ENCODE assay signal across 28 cellular contexts in genomic region chr1:71695084-71695483, GRCh38.
DNase-seq lines count a peak whose midpoint lies in the region; ATAC-seq and TF ChIP-seq lines count a peak whose summit lies in the region.
"Had no signal": no experiment of that assay in that cellular context is flagged by ENCODE, and none has a peak within 500 bp of the region (broad histone marks: within the 10 kb centered on the region; RNA-seq: fewer than 3 reads in every experiment).

No MANE protein-coding gene starts in this region.

- no peaks in the 10 kb centered on the region for H4K20me1 ChIP-seq in SK-N-SH (ENCODE audit: insufficient read depth)
- H4K20me1 ChIP-seq: BLaER1; BLaER1 treated with 17β-estradiol and CSF1 and Interleukin-3, amounts not matched to agents 10 nM and 100 nM had no signal

- H3K79me2 ChIP-seq in SK-N-SH (ENCODE audit: insufficient read depth) = no peaks in the 10 kb centered on the region

- no peak for TF ChIP-seq RAD21 in SK-N-SH (IDR thresholded peaks at IDR 0.05; ENCODE audit: low read length)

- no peak overlapping the region for H2AFZ ChIP-seq in SK-N-SH (ENCODE audit: low read depth)

- H3K36me3 ChIP-seq in SK-N-SH (replicated peaks in 1 of 2; ENCODE audit: control insufficient read depth in 1 of 2, insufficient read depth in 2 of 2, low read length in 1 of 2) = no peaks in the 10 kb centered on the region
- no peaks in the 10 kb centered on the region for H3K36me3 ChIP-seq in WERI-Rb-1
- H3K36me3 ChIP-seq: BE2C had no signal

- H3K9me3 ChIP-seq in SK-N-SH (no peaks in the 10 kb centered on the region), WERI-Rb-1 (ENCODE audit: severe bottlenecking) (no peaks in the 10 kb centered on the region)
- H3K9me3 ChIP-seq: A549, BE2C, Caco-2 had no signal

- CTCF ChIA-PET in SK-N-SH (lab: Yijun Ruan, JAX) = interaction anchor here (0.6 kb wide), 1 partner anchor 363 kb away, joined by 3 read pairs; no protein-coding TSS in a partner anchor

- H3K4me3 ChIP-seq in SK-N-SH (ENCODE audit: low read depth in 2 of 2, low read length in 1 of 2) (no peak overlapping the region), WERI-Rb-1 (ENCODE audit: low read depth, low read length) (no peak overlapping the region)
- H3K4me3 ChIP-seq: A549; BLaER1; BLaER1 treated with 17β-estradiol and CSF1 and Interleukin-3, amounts not matched to agents 10 nM and 100 nM had no signal

- H3K9ac ChIP-seq in SK-N-SH = no peak overlapping the region
- H3K9ac ChIP-seq: BLaER1; BLaER1 treated with 17β-estradiol and CSF1 and Interleukin-3, amounts not matched to agents 10 nM and 100 nM had no signal

- no peaks in the 10 kb centered on the region for H3K9me2 ChIP-seq in SK-N-SH

- POLR2A ChIA-PET in SK-N-SH (lab: Yijun Ruan, JAX) = no interaction called here

- ATAC-seq in SK-N-SH treated with all-trans-retinoic acid at 6 μM for 48 hours = no peak
- ATAC-seq: A549; CD8-positive, alpha-beta T cell had no signal

- TF ChIP-seq EP300 in SK-N-SH (IDR thresholded peaks at IDR 0.05; ENCODE audit: borderline replicate concordance in 1 of 2, low read depth in 1 of 2, low read length in 1 of 2) = no peak

- 31% methylated on average over 1 of the region's 1 CpG for WGBS in SK-N-SH (ENCODE audit: low lambda C conversion rate)

- no peaks in the 10 kb centered on the region for H3K4me1 ChIP-seq in SK-N-SH (ENCODE audit: control insufficient read depth in 1 of 2, insufficient read depth in 2 of 2, low read depth in 1 of 2, low read length in 1 of 2)
- H3K4me1 ChIP-seq: A549, BE2C, Caco-2 had no signal

- no peaks in the 10 kb centered on the region for H3F3A ChIP-seq in SK-N-SH (replicated peaks; ENCODE audit: insufficient read depth)

- no peak overlapping the region for H3K4me2 ChIP-seq in SK-N-SH
- H3K4me2 ChIP-seq: A549; BLaER1; BLaER1 treated with 17β-estradiol and CSF1 and Interleukin-3, amounts not matched to agents 10 nM and 100 nM had no signal

- DNase-seq in SK-N-SH = no peak
- DNase-seq in WERI-Rb-1 = no peak
- no peak for DNase-seq in epidermal melanocyte (ENCODE audit: insufficient read length, low spot score)
- DNase-seq: 8988T; ACHN; AML-193; BE2C; C1 segment of cervical spinal cord; Caco-2; Calu3; CD4-positive, alpha-beta memory T cell; CD4-positive, alpha-beta T cell; CD4-positive, CD25-positive, alpha-beta regulatory T cell; CD8-positive, alpha-beta memory T cell; CD8-positive, alpha-beta T cell; COR-L47; DMS 273 treated with DMSO at 0.1 percent for 48 hours; DMS153; DMS53; DMS79; DMS79 treated with DMSO at 0.1 percent for 48 hours; DND-41 had no signal

- H3K27me3 ChIP-seq in SK-N-SH (ENCODE audit: insufficient read depth) = no peaks in the 10 kb centered on the region
- no peaks in the 10 kb centered on the region for H3K27me3 ChIP-seq in WERI-Rb-1 (ENCODE audit: insufficient read depth, low read depth, severe bottlenecking)
- H3K27me3 ChIP-seq: BE2C; BLaER1; BLaER1 treated with 17β-estradiol and CSF1 and Interleukin-3, amounts not matched to agents 10 nM and 100 nM had no signal

- no peak overlapping the region for H3K27ac ChIP-seq in SK-N-SH (ENCODE audit: low read depth in 2 of 2, low read length in 1 of 2)
- H3K27ac ChIP-seq in WERI-Rb-1 = peak overlapping the region; percentile 86
- H3K27ac ChIP-seq: 22Rv1; A549; BLaER1; BLaER1 treated with 17β-estradiol and CSF1 and Interleukin-3, amounts not matched to agents 10 nM and 100 nM; C4-2B had no signal

- TF ChIP-seq CTCF in SK-N-SH (IDR thresholded peaks at IDR 0.05) = no peak
- no peak for TF ChIP-seq CTCF in WERI-Rb-1 (IDR thresholded peaks at IDR 0.05; ENCODE audit: low read depth, low read length)

TF ChIP-seq in SK-N-SH treated with all-trans-retinoic acid at 6 μM for 48 hours, 23 proteins besides CTCF, POLR2A, EP300 and RAD21:
- no peak for TF ChIP-seq ZFP30 (CRISPR knock-in tag; IDR thresholded peaks at IDR 0.05)
- no peak for TF ChIP-seq GLIS3 (CRISPR knock-in tag; IDR thresholded peaks at IDR 0.05)
- TF ChIP-seq, protein P1, sequence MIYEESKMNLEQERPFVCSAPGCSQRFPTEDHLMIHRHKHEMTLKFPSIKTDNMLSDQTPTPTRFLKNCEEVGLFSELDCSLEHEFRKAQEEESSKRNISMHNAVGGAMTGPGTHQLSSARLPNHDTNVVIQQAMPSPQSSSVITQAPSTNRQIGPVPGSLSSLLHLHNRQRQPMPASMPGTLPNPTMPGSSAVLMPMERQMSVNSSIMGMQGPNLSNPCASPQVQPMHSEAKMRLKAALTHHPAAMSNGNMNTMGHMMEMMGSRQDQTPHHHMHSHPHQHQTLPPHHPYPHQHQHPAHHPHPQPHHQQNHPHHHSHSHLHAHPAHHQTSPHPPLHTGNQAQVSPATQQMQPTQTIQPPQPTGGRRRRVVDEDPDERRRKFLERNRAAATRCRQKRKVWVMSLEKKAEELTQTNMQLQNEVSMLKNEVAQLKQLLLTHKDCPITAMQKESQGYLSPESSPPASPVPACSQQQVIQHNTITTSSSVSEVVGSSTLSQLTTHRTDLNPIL (CRISPR knock-in tag; IDR thresholded peaks at IDR 0.05; ENCODE audit: low read depth) = no peak
- TF ChIP-seq ZNF8 (CRISPR knock-in tag; IDR thresholded peaks at IDR 0.05) = no peak
- no peak for TF ChIP-seq ESRRG (CRISPR knock-in tag; IDR thresholded peaks at IDR 0.05)
- no peak for TF ChIP-seq ZNF565 (CRISPR knock-in tag; conservative IDR thresholded peaks at IDR 0.05; ENCODE audit: low read depth)
- TF ChIP-seq ZNF70 (CRISPR knock-in tag; IDR thresholded peaks at IDR 0.05) = peak; percentile 94

TF ChIP-seq in SK-N-SH, 30 proteins besides CTCF, POLR2A, EP300 and RAD21:
- TF ChIP-seq PBX3 (IDR thresholded peaks at IDR 0.05) (no peak), YY1 (IDR thresholded peaks at IDR 0.05; ENCODE audit: low read depth) (no peak), FOXJ3 (CRISPR knock-in tag; IDR thresholded peaks at IDR 0.05) (no peak), TEAD4 (IDR thresholded peaks at IDR 0.05; ENCODE audit: borderline replicate concordance, insufficient read depth) (no peak), MXI1 (IDR thresholded peaks at IDR 0.05; ENCODE audit: low read depth, low read length) (no peak), TAF1 (IDR thresholded peaks at IDR 0.05; ENCODE audit: borderline replicate concordance, low read depth, low read length) (no peak), ELF1 (IDR thresholded peaks at IDR 0.05) (no peak), RFX5 (IDR thresholded peaks at IDR 0.05; ENCODE audit: low read length) (no peak), POLR2AphosphoS5 (IDR thresholded peaks at IDR 0.05; ENCODE audit: low read depth, low read length) (no peak), GABPA (IDR thresholded peaks at IDR 0.05; ENCODE audit: low read depth) (no peak), CHD2 (IDR thresholded peaks at IDR 0.05; ENCODE audit: low read length, partially characterized antibody) (no peak), MEF2A (IDR thresholded peaks at IDR 0.05; ENCODE audit: borderline replicate concordance, low read depth) (no peak), JUND (IDR thresholded peaks at IDR 0.05) (no peak), NFIC (IDR thresholded peaks at IDR 0.05; ENCODE audit: borderline replicate concordance) (no peak), TCF12 (IDR thresholded peaks at IDR 0.05) (no peak), EZH2phosphoT487 (IDR thresholded peaks at IDR 0.05; ENCODE audit: borderline replicate concordance, low read depth) (no peak)
- TF ChIP-seq, protein P2, sequence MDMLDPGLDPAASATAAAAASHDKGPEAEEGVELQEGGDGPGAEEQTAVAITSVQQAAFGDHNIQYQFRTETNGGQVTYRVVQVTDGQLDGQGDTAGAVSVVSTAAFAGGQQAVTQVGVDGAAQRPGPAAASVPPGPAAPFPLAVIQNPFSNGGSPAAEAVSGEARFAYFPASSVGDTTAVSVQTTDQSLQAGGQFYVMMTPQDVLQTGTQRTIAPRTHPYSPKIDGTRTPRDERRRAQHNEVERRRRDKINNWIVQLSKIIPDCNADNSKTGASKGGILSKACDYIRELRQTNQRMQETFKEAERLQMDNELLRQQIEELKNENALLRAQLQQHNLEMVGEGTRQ (IDR thresholded peaks at IDR 0.05; ENCODE audit: borderline replicate concordance, low read depth, low read length) = no peak
TF ChIP-seq in SK-N-SH: peak in this region for 0.
